17 cellular contexts compared by ENCODE assay signal in genomic region chr2:26430826-26431225, GRCh38. TPM values are rescaled to one million over a fixed set of nuclear protein-coding genes. Genes with fewer than 3 reads are reported as not detected.
A peak's percentile ranks its signal among the peaks of the same experiment; 100 is the strongest.
DNase-seq lines count a peak whose midpoint lies in the region; FAIRE-seq and TF ChIP-seq lines count a peak whose summit lies in the region.
"Had no signal": no experiment of that assay in that cellular context is flagged by ENCODE, and none has a peak within 500 bp of the region (broad histone marks: within the 10 kb centered on the region; RNA-seq: fewer than 3 reads in every experiment).

No MANE protein-coding gene starts in this region.

- DNase-seq in ELR (ENCODE audit: low read depth), result peak; percentile 35
- DNase-seq in astrocyte (ENCODE audit: low read depth), result peak; percentile 11
- DNase-seq in fibroblast of peridontal ligament (ENCODE audit: extremely low read depth), result peak; percentile 10
- DNase-seq in renal cortical epithelial cell (ENCODE audit: low read depth), result peak; percentile 4
- DNase-seq in SK-N-SH, result no peak
- no peak for DNase-seq in NOMO-1 (lab: John Stamatoyannopoulos, UW; ENCODE audit: unreplicated experiment in 2 of 2)
- DNase-seq in CD14-positive monocyte (ENCODE audit: low spot score), result no peak
- DNase-seq: DMS 273 treated with DMSO at 0.1 percent for 48 hours, KG1, NCI-H1694, NCI-H2107, NCI-H226 had no signal

- H3K9me2 ChIP-seq in SK-N-SH, result no peaks in the 10 kb centered on the region

- TF ChIP-seq CTCF in astrocyte (IDR thresholded peaks at IDR 0.05; ENCODE audit: insufficient read depth, low read depth, low read length) (no peak), SK-N-SH (IDR thresholded peaks at IDR 0.05) (no peak), CD14-positive monocyte (IDR thresholded peaks at IDR 0.05) (no peak)

- H3K27ac ChIP-seq in astrocyte (ENCODE audit: low read depth, low read length) (no peak overlapping the region), SK-N-SH (ENCODE audit: low read depth in 2 of 2, low read length in 1 of 2) (no peak overlapping the region)
- H3K27ac ChIP-seq: PC-9 had no signal

- no peaks in the 10 kb centered on the region for H4K20me1 ChIP-seq in astrocyte (ENCODE audit: insufficient read depth, low read length)
- no peaks in the 10 kb centered on the region for H4K20me1 ChIP-seq in SK-N-SH (ENCODE audit: insufficient read depth)

- TF ChIP-seq EP300 in SK-N-SH (IDR thresholded peaks at IDR 0.05; ENCODE audit: borderline replicate concordance in 1 of 2, low read depth in 1 of 2, low read length in 1 of 2), result no peak

- H3K4me2 ChIP-seq in astrocyte (ENCODE audit: low read length) (no peak overlapping the region), SK-N-SH (no peak overlapping the region)
- H3K4me2 ChIP-seq: PC-9 had no signal

- no peak for FAIRE-seq in astrocyte (lab: Jason Lieb, UNC)

- H3K4me1 Mint-ChIP-seq in astrocyte (ENCODE audit: low read depth, unreplicated experiment), result peaks cover 13% of the 10 kb centered on the region
- H3K4me1 Mint-ChIP-seq in CD14-positive monocyte, result peaks cover 6% of the 10 kb centered on the region

- no peaks in the 10 kb centered on the region for H3K36me3 Mint-ChIP-seq in astrocyte (ENCODE audit: low read depth, unreplicated experiment)
- H3K36me3 Mint-ChIP-seq in CD14-positive monocyte, result no peaks in the 10 kb centered on the region

- H2AFZ ChIP-seq in astrocyte (ENCODE audit: low read depth, low read length), result no peak overlapping the region
- H2AFZ ChIP-seq in SK-N-SH (ENCODE audit: low read depth), result no peak overlapping the region
- H2AFZ ChIP-seq: PC-9 had no signal

- H3K4me3 ChIP-seq in astrocyte (ENCODE audit: insufficient read depth, low read depth, low read length) (no peak overlapping the region), SK-N-SH (ENCODE audit: low read depth in 2 of 2, low read length in 1 of 2) (no peak overlapping the region)
- H3K4me3 ChIP-seq: HAP-1, PC-9 had no signal

- WGBS in SK-N-SH (ENCODE audit: low lambda C conversion rate), result 70% methylated on average over 7 of the region's 7 CpGs

- no peaks in the 10 kb centered on the region for H3K4me1 ChIP-seq in astrocyte (ENCODE audit: insufficient read depth, low read length)
- H3K4me1 ChIP-seq in SK-N-SH (ENCODE audit: control insufficient read depth in 1 of 2, insufficient read depth in 2 of 2, low read depth in 1 of 2, low read length in 1 of 2), result no peaks in the 10 kb centered on the region; a peak in 2 of 4 replicates

- POLR2A ChIA-PET in SK-N-SH (lab: Yijun Ruan, JAX), result no interaction called here

- no peaks in the 10 kb centered on the region for H3F3A ChIP-seq in SK-N-SH (replicated peaks; ENCODE audit: insufficient read depth)

- H3K27me3 Mint-ChIP-seq in astrocyte (ENCODE audit: low read depth, unreplicated experiment), result peaks cover 2% of the 10 kb centered on the region
- H3K27me3 Mint-ChIP-seq in CD14-positive monocyte (ENCODE audit: low read depth in 3 of 3), result peaks cover 0 to 9% (median 3%) of the 10 kb centered on the region in 3 donors

- H3K4me3 Mint-ChIP-seq in astrocyte (ENCODE audit: unreplicated experiment) (no peak overlapping the region), CD14-positive monocyte (no peak overlapping the region)

- no peaks in the 10 kb centered on the region for H3K9me3 ChIP-seq in astrocyte (ENCODE audit: insufficient read depth, low read depth, low read length)
- H3K9me3 ChIP-seq in SK-N-SH, result no peaks in the 10 kb centered on the region
- H3K9me3 ChIP-seq: HAP-1 had no signal

- no peaks in the 10 kb centered on the region for H3K79me2 ChIP-seq in astrocyte (ENCODE audit: insufficient read depth, low read length)
- no peaks in the 10 kb centered on the region for H3K79me2 ChIP-seq in SK-N-SH (ENCODE audit: insufficient read depth)

- H3K9ac ChIP-seq in astrocyte (ENCODE audit: low read length) (no peak overlapping the region), SK-N-SH (no peak overlapping the region)

- CTCF ChIA-PET in SK-N-SH (lab: Yijun Ruan, JAX), result interaction anchor here (1.0 to 1.2 kb wide), 3 partner anchors 11 to 135 kb away, joined by 3 read pairs; no protein-coding TSS in a partner anchor

- H3K36me3 ChIP-seq in astrocyte (ENCODE audit: insufficient read depth, low read length) (no peaks in the 10 kb centered on the region), SK-N-SH (replicated peaks in 1 of 2; ENCODE audit: control insufficient read depth in 1 of 2, insufficient read depth in 2 of 2, low read length in 1 of 2) (no peaks in the 10 kb centered on the region)
- H3K36me3 ChIP-seq: HAP-1 had no signal

- TF ChIP-seq RAD21 in SK-N-SH (IDR thresholded peaks at IDR 0.05; ENCODE audit: low read length), result no peak

- H3K27ac Mint-ChIP-seq in astrocyte (ENCODE audit: unreplicated experiment) (peak overlapping the region; percentile 62), CD14-positive monocyte (peak overlapping the region in 1 of 7 donors; percentile 17)

- intact Hi-C loops in CD14-positive monocyte (cut with micrococcal nuclease), result no loop called here

- H3K27me3 ChIP-seq in astrocyte (ENCODE audit: insufficient read depth, low read length), result no peaks in the 10 kb centered on the region
- no peaks in the 10 kb centered on the region for H3K27me3 ChIP-seq in SK-N-SH (ENCODE audit: insufficient read depth)

- H3K9me3 Mint-ChIP-seq in astrocyte (ENCODE audit: unreplicated experiment) (peaks cover 1% of the 10 kb centered on the region), CD14-positive monocyte (no peaks in the 10 kb centered on the region)

TF ChIP-seq in SK-N-SH, 30 proteins besides CTCF, POLR2A, EP300 and RAD21 (continues in another document):
- TF ChIP-seq ELF1 (IDR thresholded peaks at IDR 0.05) (no peak), FOXM1 (IDR thresholded peaks at IDR 0.05; ENCODE audit: low read depth) (no peak), EZH2phosphoT487 (IDR thresholded peaks at IDR 0.05; ENCODE audit: borderline replicate concordance, low read depth) (no peak), FOXJ3 (CRISPR knock-in tag; IDR thresholded peaks at IDR 0.05) (no peak), RXRA (IDR thresholded peaks at IDR 0.05; ENCODE audit: borderline replicate concordance, low read depth) (no peak), MXI1 (IDR thresholded peaks at IDR 0.05; ENCODE audit: low read depth, low read length) (no peak), TCF12 (IDR thresholded peaks at IDR 0.05) (no peak), TEAD4 (IDR thresholded peaks at IDR 0.05; ENCODE audit: borderline replicate concordance, insufficient read depth) (no peak), MEF2A (IDR thresholded peaks at IDR 0.05; ENCODE audit: borderline replicate concordance, low read depth) (no peak), RCOR1 (IDR thresholded peaks at IDR 0.05; ENCODE audit: low read length) (no peak), SIN3A (IDR thresholded peaks at IDR 0.05; ENCODE audit: borderline replicate concordance, low read depth, low read length) (no peak), FOSL2 (IDR thresholded peaks at IDR 0.05; ENCODE audit: borderline replicate concordance, low read depth) (no peak)
- TF ChIP-seq, protein P1, sequence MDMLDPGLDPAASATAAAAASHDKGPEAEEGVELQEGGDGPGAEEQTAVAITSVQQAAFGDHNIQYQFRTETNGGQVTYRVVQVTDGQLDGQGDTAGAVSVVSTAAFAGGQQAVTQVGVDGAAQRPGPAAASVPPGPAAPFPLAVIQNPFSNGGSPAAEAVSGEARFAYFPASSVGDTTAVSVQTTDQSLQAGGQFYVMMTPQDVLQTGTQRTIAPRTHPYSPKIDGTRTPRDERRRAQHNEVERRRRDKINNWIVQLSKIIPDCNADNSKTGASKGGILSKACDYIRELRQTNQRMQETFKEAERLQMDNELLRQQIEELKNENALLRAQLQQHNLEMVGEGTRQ (IDR thresholded peaks at IDR 0.05; ENCODE audit: borderline replicate concordance, low read depth, low read length), result no peak
- TF ChIP-seq, protein P2, sequence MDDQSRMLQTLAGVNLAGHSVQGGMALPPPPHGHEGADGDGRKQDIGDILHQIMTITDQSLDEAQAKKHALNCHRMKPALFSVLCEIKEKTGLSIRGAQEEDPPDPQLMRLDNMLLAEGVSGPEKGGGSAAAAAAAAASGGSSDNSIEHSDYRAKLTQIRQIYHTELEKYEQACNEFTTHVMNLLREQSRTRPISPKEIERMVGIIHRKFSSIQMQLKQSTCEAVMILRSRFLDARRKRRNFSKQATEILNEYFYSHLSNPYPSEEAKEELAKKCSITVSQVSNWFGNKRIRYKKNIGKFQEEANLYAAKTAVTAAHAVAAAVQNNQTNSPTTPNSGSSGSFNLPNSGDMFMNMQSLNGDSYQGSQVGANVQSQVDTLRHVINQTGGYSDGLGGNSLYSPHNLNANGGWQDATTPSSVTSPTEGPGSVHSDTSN (IDR thresholded peaks at IDR 0.05), result no peak
- TF ChIP-seq, protein P3, sequence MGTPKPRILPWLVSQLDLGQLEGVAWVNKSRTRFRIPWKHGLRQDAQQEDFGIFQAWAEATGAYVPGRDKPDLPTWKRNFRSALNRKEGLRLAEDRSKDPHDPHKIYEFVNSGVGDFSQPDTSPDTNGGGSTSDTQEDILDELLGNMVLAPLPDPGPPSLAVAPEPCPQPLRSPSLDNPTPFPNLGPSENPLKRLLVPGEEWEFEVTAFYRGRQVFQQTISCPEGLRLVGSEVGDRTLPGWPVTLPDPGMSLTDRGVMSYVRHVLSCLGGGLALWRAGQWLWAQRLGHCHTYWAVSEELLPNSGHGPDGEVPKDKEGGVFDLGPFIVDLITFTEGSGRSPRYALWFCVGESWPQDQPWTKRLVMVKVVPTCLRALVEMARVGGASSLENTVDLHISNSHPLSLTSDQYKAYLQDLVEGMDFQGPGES (IDR thresholded peaks at IDR 0.05; ENCODE audit: low read depth, low read length), result no peak

RNA-seq across cellular contexts. Expression of gene DRC1, which starts 29.1 kb away (rescaled TPM):
- total RNA-seq in astrocyte (0.27 and 0.41 TPM in 2 replicates), renal cortical epithelial cell (0.25 TPM in 1 of 2 replicates, not detected in the other)
- polyA plus RNA-seq in SK-N-SH (2012; rRNA removed) (0.18 TPM in 1 of 2 replicates, not detected in the other), CD14-positive monocyte (not detected)
- polyA plus RNA-seq in SK-N-SH (2012; cell fraction: cytosol; rRNA removed), result 0.01 and 0.04 TPM in 2 replicates
- polyA plus RNA-seq in SK-N-SH (2012; cell fraction: nucleus; rRNA removed), result 0.12 TPM in 1 of 2 replicates, not detected in the other
- total RNA-seq: Daoy, MCF 10A, SK-MEL-5 had no signal

RNA-seq across cellular contexts. Expression of gene OTOF, which starts 47.1 kb away (rescaled TPM):
- total RNA-seq in astrocyte (not detected in 2 replicates), renal cortical epithelial cell (under 0.01 and 0.15 TPM in 2 replicates)
- polyA plus RNA-seq in SK-N-SH (2012; rRNA removed) (not detected in 2 replicates), CD14-positive monocyte (not detected)
- polyA plus RNA-seq in SK-N-SH (2012; cell fraction: cytosol; rRNA removed), result 0.01 TPM in 1 of 2 replicates, not detected in the other
- 0.01 TPM in 2 replicates for polyA plus RNA-seq in SK-N-SH (2012; cell fraction: nucleus; rRNA removed)
- total RNA-seq: Daoy, MCF 10A, PC-9, SK-MEL-5 had no signal

Comparison
In these comparisons a context has a peak if more than half of its experiments do, and no peak if none do; other contexts are left out.
1. DNase-seq: peak in ELR (single experiment), astrocyte (single experiment), fibroblast of peridontal ligament (single experiment) and renal cortical epithelial cell (single experiment); none in SK-N-SH (single experiment), NOMO-1 (0 of 2) and CD14-positive monocyte (single experiment).